Comparison of ENCODE assay signal across 21 cellular contexts in genomic region chr10:5617521-5617920, GRCh38. TPM values are rescaled to one million over a fixed set of nuclear protein-coding genes. Genes with fewer than 3 reads are reported as not detected.
DNase-seq lines count a peak whose midpoint lies in the region; ATAC-seq and TF ChIP-seq lines count a peak whose summit lies in the region.
"Had no signal": no experiment of that assay in that cellular context is flagged by ENCODE, and none has a peak within 500 bp of the region (broad histone marks: within the 10 kb centered on the region; RNA-seq: fewer than 3 reads in every experiment).

No MANE protein-coding gene starts in this region.

- POLR2A ChIA-PET in RWPE1 (lab: Yijun Ruan, JAX; ENCODE audit: low non-redundant PET), result no interaction called here

- H3K27ac ChIP-seq in RWPE1 (peak overlapping the region; percentile 70), esophagus (ENCODE audit: low read depth in 2 of 2, low read length in 1 of 2) (peak overlapping the region; percentile 54 to 66), thoracic aorta (peak overlapping the region; percentile 89 to 90), colonic mucosa (no peak overlapping the region)

- peaks cover 12% of the 10 kb centered on the region for H3K27me3 Mint-ChIP-seq in nephron (ENCODE audit: low read depth)
- H3K27me3 Mint-ChIP-seq in activated T-helper 2 cell treated with anti-CD3 and anti-CD28 coated beads, Interferon-gamma antibody, Interleukin-2, Interleukin-4, amounts not matched to agents 10 μg/mL and 5 μg/mL and 100 μg/mL, durations not matched to agents 14 hours and 24 hours and 36 hours (ENCODE audit: low read depth), result peaks cover 5% of the 10 kb centered on the region

- peak overlapping the region in 2 of 3 experiments; percentile 86 to 90 for H3K27ac Mint-ChIP-seq in nephron
- H3K27ac Mint-ChIP-seq in activated T-helper 2 cell treated with anti-CD3 and anti-CD28 coated beads, Interferon-gamma antibody, Interleukin-2, Interleukin-4, amounts not matched to agents 10 μg/mL and 5 μg/mL and 100 μg/mL, durations not matched to agents 14 hours and 24 hours and 36 hours, result no peak overlapping the region

- H3K9me3 ChIP-seq in esophagus (ENCODE audit: control insufficient read depth in 2 of 2, insufficient read depth in 1 of 2, low read depth in 1 of 2, low read length in 1 of 2), result no peaks in the 10 kb centered on the region
- no peaks in the 10 kb centered on the region for H3K9me3 ChIP-seq in thoracic aorta
- H3K9me3 ChIP-seq in colonic mucosa, result no peaks in the 10 kb centered on the region
- H3K9me3 ChIP-seq: BE2C had no signal

- no peaks in the 10 kb centered on the region for H3K9me3 Mint-ChIP-seq in nephron
- no peaks in the 10 kb centered on the region for H3K9me3 Mint-ChIP-seq in activated T-helper 2 cell treated with anti-CD3 and anti-CD28 coated beads, Interferon-gamma antibody, Interleukin-2, Interleukin-4, amounts not matched to agents 10 μg/mL and 5 μg/mL and 100 μg/mL, durations not matched to agents 14 hours and 24 hours and 36 hours

- intact Hi-C loops in activated T-helper 2 cell treated with anti-CD3 and anti-CD28 coated beads, Interferon-gamma antibody, Interleukin-2, Interleukin-4, amounts not matched to agents 10 μg/mL and 5 μg/mL and 100 μg/mL, durations not matched to agents 14 hours and 24 hours and 36 hours (cut with micrococcal nuclease), result no loop called here
- intact Hi-C loops in colonic mucosa (cut with DNase I), result no loop called here

- ATAC-seq in thoracic aorta (ENCODE audit: insufficient number of reproducible peaks, low FRiP score, low read depth), result no peak
- ATAC-seq: PC-3 had no signal

- no peak for TF ChIP-seq CTCF in RWPE1 (conservative IDR thresholded peaks at IDR 0.05; ENCODE audit: low read depth)
- TF ChIP-seq CTCF in nephron (IDR thresholded peaks at IDR 0.05; ENCODE audit: unreplicated experiment in 3 of 3), result no peak
- TF ChIP-seq CTCF in thoracic aorta (IDR thresholded peaks at IDR 0.05), result no peak
- no peak for TF ChIP-seq CTCF in colonic mucosa (IDR thresholded peaks at IDR 0.05)

- H3K27me3 ChIP-seq in esophagus (ENCODE audit: control insufficient read depth in 1 of 2, insufficient read depth in 2 of 2, low read length in 2 of 2) (no peaks in the 10 kb centered on the region), thoracic aorta (replicated peaks; ENCODE audit: insufficient read depth) (no peaks in the 10 kb centered on the region), colonic mucosa (no peaks in the 10 kb centered on the region)
- H3K27me3 ChIP-seq: BE2C had no signal

- DNase-seq in RWPE1 (ENCODE audit: low spot score), result no peak
- no peak for DNase-seq in thoracic aorta (ENCODE audit: low spot score)
- no peak for DNase-seq in activated T-helper 2 cell treated with anti-CD3 and anti-CD28 coated beads, Interferon-gamma antibody, Interleukin-2, Interleukin-4, amounts not matched to agents 10 μg/mL and 5 μg/mL and 100 μg/mL, durations not matched to agents 14 hours and 24 hours and 36 hours (ENCODE audit: low spot score)
- no peak for DNase-seq in NCI-H2227 treated with DMSO at 0.1 percent for 48 hours (lab: John Stamatoyannopoulos, UW)
- no peak for DNase-seq in colonic mucosa
- no peak for DNase-seq in mesenteric fat pad (ENCODE audit: low spot score)
- DNase-seq: BE2C, EL, GF-D8, IMR-90, MV-4-11, NCI-H1105 treated with DMSO at 0.1 percent for 48 hours, NCI-H1694, NCI-H2081, NCI-H2171, NCI-H524 treated with DMSO at 0.1 percent for 48 hours, PC-3, RPMI8226, SHP77 treated with DMSO at 0.1 percent for 48 hours had no signal

- H3K36me3 ChIP-seq in esophagus (ENCODE audit: control insufficient read depth in 2 of 2, insufficient read depth in 2 of 2, low read length in 1 of 2) (no peaks in the 10 kb centered on the region), thoracic aorta (no peaks in the 10 kb centered on the region), colonic mucosa (no peaks in the 10 kb centered on the region)
- H3K36me3 ChIP-seq: BE2C had no signal

- WGBS in esophagus, 2 donors, result 76 to 93% methylated on average over 11 of the region's 11 CpGs

- peaks cover 63% of the 10 kb centered on the region for H3K4me1 Mint-ChIP-seq in nephron
- H3K4me1 Mint-ChIP-seq in activated T-helper 2 cell treated with anti-CD3 and anti-CD28 coated beads, Interferon-gamma antibody, Interleukin-2, Interleukin-4, amounts not matched to agents 10 μg/mL and 5 μg/mL and 100 μg/mL, durations not matched to agents 14 hours and 24 hours and 36 hours (ENCODE audit: low read depth), result no peaks in the 10 kb centered on the region

- H3K4me3 ChIP-seq in esophagus (ENCODE audit: low read depth in 1 of 2, low read length in 2 of 2) (no peak overlapping the region), thoracic aorta (no peak overlapping the region), colonic mucosa (no peak overlapping the region)

- H3K4me3 Mint-ChIP-seq in nephron, result peak overlapping the region in 1 of 3 experiments; percentile 12
- H3K4me3 Mint-ChIP-seq in activated T-helper 2 cell treated with anti-CD3 and anti-CD28 coated beads, Interferon-gamma antibody, Interleukin-2, Interleukin-4, amounts not matched to agents 10 μg/mL and 5 μg/mL and 100 μg/mL, durations not matched to agents 14 hours and 24 hours and 36 hours (ENCODE audit: low read depth), result no peak overlapping the region

- H3K36me3 Mint-ChIP-seq in nephron (ENCODE audit: low read depth), result no peaks in the 10 kb centered on the region
- no peaks in the 10 kb centered on the region for H3K36me3 Mint-ChIP-seq in activated T-helper 2 cell treated with anti-CD3 and anti-CD28 coated beads, Interferon-gamma antibody, Interleukin-2, Interleukin-4, amounts not matched to agents 10 μg/mL and 5 μg/mL and 100 μg/mL, durations not matched to agents 14 hours and 24 hours and 36 hours (ENCODE audit: low read depth)

- H3K9ac ChIP-seq in colonic mucosa (ENCODE audit: low read depth in 2 of 2, low read length in 2 of 2), result no peak overlapping the region

- CTCF ChIA-PET in RWPE1 (lab: Yijun Ruan, JAX), result interaction anchor here (0.7 kb wide), 1 partner anchor 176 kb away, joined by 5 read pairs; no protein-coding TSS in a partner anchor

- H3K4me1 ChIP-seq in esophagus (ENCODE audit: control insufficient read depth in 2 of 2, insufficient read depth in 2 of 2, low read length in 1 of 2), result peaks cover 3 to 23% of the 10 kb centered on the region in 2 donors
- H3K4me1 ChIP-seq in thoracic aorta (ENCODE audit: control insufficient read depth in 1 of 2, low read depth in 2 of 2), result peaks cover 55 to 94% of the 10 kb centered on the region in 2 donors
- H3K4me1 ChIP-seq in colonic mucosa, result no peaks in the 10 kb centered on the region
- H3K4me1 ChIP-seq: BE2C had no signal

RNA-seq across cellular contexts. Expression of gene ASB13, which starts 48.9 kb away (rescaled TPM):
- 10 to 100 TPM; 12.2 to 13.9 TPM for polyA plus RNA-seq in esophagus
- 10 to 100 TPM; 15.8 to 16.0 TPM for total RNA-seq in thoracic aorta
- 15.2 and 15.5 TPM in 2 replicates for total RNA-seq in activated T-helper 2 cell treated with anti-CD3 and anti-CD28 coated beads, Interferon-gamma antibody, Interleukin-2, Interleukin-4, amounts not matched to agents 10 μg/mL and 5 μg/mL and 100 μg/mL, durations not matched to agents 14 hours and 24 hours and 36 hours
- 10 to 100 TPM; 36.1 to 36.2 TPM for total RNA-seq in colonic mucosa
- total RNA-seq in mesenteric fat pad, result 23.5 TPM
